In the genomic region with DNA sequence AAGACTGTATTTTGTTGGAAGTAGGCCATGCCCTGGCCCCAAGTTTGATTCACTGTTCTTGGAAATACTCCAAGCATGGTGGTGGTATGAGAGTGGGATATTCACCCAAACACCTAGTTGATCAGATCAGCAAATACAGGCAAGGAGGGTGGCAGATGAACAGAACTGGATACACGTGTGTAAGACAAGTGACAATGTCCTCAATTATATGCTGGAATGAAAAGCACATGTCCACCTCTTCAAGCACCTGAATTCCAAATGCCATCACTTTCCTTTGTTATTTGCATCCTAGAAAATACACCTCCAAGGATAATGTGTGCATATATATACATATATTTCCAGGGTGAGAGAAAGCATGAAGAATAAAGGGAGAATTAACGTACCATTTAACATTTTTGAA, we compare ENCODE assay signal across 26 cellular contexts.
"Had no signal": no experiment of that assay in that cellular context is flagged by ENCODE, and none has a peak within 500 bp of the region (broad histone marks: within the 10 kb centered on the region; RNA-seq: fewer than 3 reads in every experiment).

No MANE protein-coding gene starts in this region.

- H3K27me3 ChIP-seq: ascending aorta, SJSA1 had no signal

- H3K4me3 Mint-ChIP-seq: activated CD4-positive, alpha-beta T cell treated with anti-CD3 and anti-CD28 coated beads, Interleukin-2, amount 10 ng/mL, durations not matched to agents 7 days and 5 days; activated CD8-positive, alpha-beta T cell treated with anti-CD3 and anti-CD28 coated beads, Interleukin-2, amount 10 ng/mL, durations not matched to agents 7 days and 5 days; activated naive CD4-positive, alpha-beta T cell treated with anti-CD3 and anti-CD28 coated beads, Interleukin-2, amount 50 U/mL, for 24 hours; activated naive CD8-positive, alpha-beta T cell treated with anti-CD3 and anti-CD28 coated beads, Interleukin-2, amount 10 ng/mL, durations not matched to agents 7 days and 5 days; activated T-cell treated with anti-CD3 and anti-CD28 coated beads, Interleukin-2, amount 50 U/mL, for 24 hours; T-helper 1 cell treated with Interleukin-12 subunit alpha and Interleukin-12 subunit beta and Interleukin-4 antibody, amounts not matched to agents 30 μg/mL and 1 μg/mL, for 36 hours; T-helper 2 cell treated with Interferon-gamma antibody and Interleukin-4, amounts not matched to agents 5 μg/mL and 100 μg/mL, for 36 hours had no signal

- H3K4me1 Mint-ChIP-seq: activated naive CD4-positive, alpha-beta T cell treated with anti-CD3 and anti-CD28 coated beads, Interleukin-2, amount 50 U/mL, for 24 hours had no signal

- H3K4me2 ChIP-seq: KMS-11, SK-N-SH had no signal

- H3K27ac Mint-ChIP-seq: activated CD4-positive, alpha-beta T cell treated with anti-CD3 and anti-CD28 coated beads, Interleukin-2, amount 10 ng/mL, durations not matched to agents 7 days and 5 days; activated CD8-positive, alpha-beta T cell treated with anti-CD3 and anti-CD28 coated beads, Interleukin-2, amount 10 ng/mL, durations not matched to agents 7 days and 5 days; activated naive CD4-positive, alpha-beta T cell treated with anti-CD3 and anti-CD28 coated beads, Interleukin-2, amount 50 U/mL, for 24 hours; activated naive CD8-positive, alpha-beta T cell treated with anti-CD3 and anti-CD28 coated beads, Interleukin-2, amount 10 ng/mL, durations not matched to agents 7 days and 5 days; activated T-cell treated with anti-CD3 and anti-CD28 coated beads, Interleukin-2, amount 50 U/mL, for 24 hours; activated T-helper 2 cell treated with anti-CD3 and anti-CD28 coated beads, Interferon-gamma antibody, Interleukin-2, Interleukin-4, amounts not matched to agents 10 μg/mL and 5 μg/mL and 100 μg/mL, durations not matched to agents 14 hours and 24 hours and 36 hours; T-helper 1 cell treated with Interleukin-12 subunit alpha and Interleukin-12 subunit beta and Interleukin-4 antibody, amounts not matched to agents 30 μg/mL and 1 μg/mL, for 36 hours; T-helper 2 cell treated with Interferon-gamma antibody and Interleukin-4, amounts not matched to agents 5 μg/mL and 100 μg/mL, for 36 hours had no signal

- H3K27me3 Mint-ChIP-seq: activated naive CD4-positive, alpha-beta T cell treated with anti-CD3 and anti-CD28 coated beads, Interleukin-2, amount 50 U/mL, for 24 hours; activated naive CD8-positive, alpha-beta T cell treated with anti-CD3 and anti-CD28 coated beads, Interleukin-2, amount 10 ng/mL, durations not matched to agents 7 days and 5 days; activated T-cell treated with anti-CD3 and anti-CD28 coated beads, Interleukin-2, amount 50 U/mL, for 24 hours had no signal

- ATAC-seq: activated CD8-positive, alpha-beta T cell treated with anti-CD3 and anti-CD28 coated beads, Interleukin-2, amount 10 ng/mL, durations not matched to agents 7 days and 5 days; Panc1 had no signal

- H3K36me3 Mint-ChIP-seq: activated naive CD4-positive, alpha-beta T cell treated with anti-CD3 and anti-CD28 coated beads, Interleukin-2, amount 50 U/mL, for 24 hours; activated naive CD8-positive, alpha-beta T cell treated with anti-CD3 and anti-CD28 coated beads, Interleukin-2, amount 10 ng/mL, durations not matched to agents 7 days and 5 days had no signal

- H3K9ac ChIP-seq: KMS-11, SK-N-SH had no signal

- H3K9me3 Mint-ChIP-seq: activated CD4-positive, alpha-beta T cell treated with anti-CD3 and anti-CD28 coated beads, Interleukin-2, amount 10 ng/mL, durations not matched to agents 7 days and 5 days; activated naive CD4-positive, alpha-beta T cell treated with anti-CD3 and anti-CD28 coated beads, Interleukin-2, amount 50 U/mL, for 24 hours; activated T-cell treated with anti-CD3 and anti-CD28 coated beads, Interleukin-2, amount 50 U/mL, for 24 hours; activated T-helper 2 cell treated with anti-CD3 and anti-CD28 coated beads, Interferon-gamma antibody, Interleukin-2, Interleukin-4, amounts not matched to agents 10 μg/mL and 5 μg/mL and 100 μg/mL, durations not matched to agents 14 hours and 24 hours and 36 hours; T-helper 1 cell treated with Interleukin-12 subunit alpha and Interleukin-12 subunit beta and Interleukin-4 antibody, amounts not matched to agents 30 μg/mL and 1 μg/mL, for 36 hours; T-helper 2 cell treated with Interferon-gamma antibody and Interleukin-4, amounts not matched to agents 5 μg/mL and 100 μg/mL, for 36 hours had no signal

- H3K27ac ChIP-seq: ascending aorta, KMS-11, SJSA1 had no signal

- H3K36me3 ChIP-seq: ascending aorta, SJSA1 had no signal

- DNase-seq: activated CD4-positive, alpha-beta T cell treated with anti-CD3 and anti-CD28 coated beads, Interleukin-2, amount 10 ng/mL, durations not matched to agents 7 days and 5 days; activated CD4-positive, alpha-beta T cell treated with anti-CD3 and anti-CD28 coated beads, Interleukin-2, amount 50 U/mL, for 48 hours; activated CD8-positive, alpha-beta T cell treated with anti-CD3 and anti-CD28 coated beads, Interleukin-2, amount 10 ng/mL, durations not matched to agents 7 days and 5 days; activated gamma-delta T cell; activated naive CD4-positive, alpha-beta T cell treated with Interleukin-2 at 50 U/mL for 16 hours; activated naive CD8-positive, alpha-beta T cell treated with anti-CD3 and anti-CD28 coated beads, Interleukin-2, amount 10 ng/mL, durations not matched to agents 7 days and 5 days; activated T-cell treated with anti-CD3 and anti-CD28 coated beads, Interleukin-2, amount 50 U/mL, for 24 hours; amygdala; MM.1S; MV-4-11; NCI-H1092; NCI-H1436 treated with DMSO at 0.1 percent for 48 hours; NCI-H1694 treated with DMSO at 0.1 percent for 48 hours; NCI-H2029; NCI-H345; NCI-H524 treated with DMSO at 0.1 percent for 48 hours; SHP77 treated with DMSO at 0.1 percent for 48 hours; SK-N-SH had no signal

- H3K9me3 ChIP-seq: ascending aorta, SJSA1, SK-N-SH had no signal

- H3K4me3 ChIP-seq: ascending aorta, SJSA1 had no signal
